Comparison of ENCODE assay signal across 33 cellular contexts in genomic region chr2:218627939-218628338, GRCh38.
"Had no signal": no experiment of that assay in that cellular context is flagged by ENCODE, and none has a peak within 500 bp of the region (broad histone marks: within the 10 kb centered on the region; RNA-seq: fewer than 3 reads in every experiment).

No MANE protein-coding gene starts in this region.

- ATAC-seq: activated CD4-positive, CD25-positive, alpha-beta regulatory T cell treated with anti-CD3 and anti-CD28 coated beads, Interleukin-2, amount 50 U/mL, for 24 hours; effector memory CD8-positive, alpha-beta T cell; gastrocnemius medialis; natural killer cell; psoas muscle; stimulated activated naive B cell treated with anti-CD40 and anti-IgM and Interleukin-4, amounts not matched to agents 10 μg/mL and 1 μg/mL and 100 μg/mL, for 72 hours; T-helper 17 cell had no signal

- H3K36me3 ChIP-seq: cardiac muscle cell, left ventricle myocardium inferior, neural progenitor cell had no signal

- H3K4me1 Mint-ChIP-seq: brain, natural killer cell, neural progenitor cell had no signal

- H3K27me3 ChIP-seq: ascending aorta, cardiac muscle cell, gastrocnemius medialis, neural progenitor cell, tibial nerve had no signal

- H3K27ac ChIP-seq: ascending aorta, cardiac muscle cell, gastrocnemius medialis, left ventricle myocardium inferior, neural progenitor cell, parathyroid adenoma, psoas muscle, tibial nerve, WERI-Rb-1 had no signal

- H3K4me3 Mint-ChIP-seq: activated T-cell treated with anti-CD3 and anti-CD28 coated beads, Interleukin-2, amount 50 U/mL, for 4 hours; brain; effector memory CD8-positive, alpha-beta T cell; natural killer cell; neural progenitor cell; stimulated activated naive B cell treated with anti-CD40 and anti-IgM and Interleukin-4, amounts not matched to agents 10 μg/mL and 1 μg/mL and 100 μg/mL, for 72 hours; T-helper 17 cell had no signal

- DNase-seq: activated CD4-positive, alpha-beta T cell treated with anti-CD3 and anti-CD28 coated beads for 48 hours; activated CD4-positive, alpha-beta T cell treated with anti-CD3 and anti-CD28 coated beads, Interleukin-2, amount 50 U/mL, for 48 hours; activated CD8-positive, alpha-beta memory T cell treated with anti-CD3 and anti-CD28 coated beads for 24 hours; activated CD8-positive, alpha-beta memory T cell treated with anti-CD3 and anti-CD28 coated beads, Interleukin-2, amount 50 U/mL, for 48 hours; activated naive CD4-positive, alpha-beta T cell; activated T-cell treated with anti-CD3 and anti-CD28 coated beads, Interleukin-2, amount 50 U/mL, for 4 hours; cortex of kidney; effector memory CD8-positive, alpha-beta T cell; erythroblast; gastrocnemius medialis; glutamatergic neuron; left ventricle myocardium inferior; mesendoderm; natural killer cell; occipital lobe; psoas muscle; stimulated activated CD4-positive, alpha-beta T cell treated with anti-CD3 and anti-CD28 coated beads, Interleukin-1b, Interleukin-23, amount 100 ng/mL, for 48 hours; stimulated activated CD4-positive, alpha-beta T cell treated with anti-CD3 and anti-CD28 coated beads, Interleukin-4, amount 100 ng/mL, for 4 hours; stimulated activated CD8-positive, alpha-beta memory T cell treated with anti-CD3 and anti-CD28 coated beads, Interleukin-4, amount 100 ng/mL, for 48 hours; stimulated activated naive B cell treated with anti-CD40 and anti-IgM and Interleukin-4, amounts not matched to agents 10 μg/mL and 1 μg/mL and 100 μg/mL, for 72 hours; T-helper 17 cell; T1000; WERI-Rb-1 had no signal

- H3K4me3 ChIP-seq: ascending aorta, cardiac muscle cell, gastrocnemius medialis, left ventricle myocardium inferior, lung, neural progenitor cell, psoas muscle, smooth muscle cell, tibial nerve had no signal

- H3K9me3 Mint-ChIP-seq: activated naive CD4-positive, alpha-beta T cell treated with anti-CD3 and anti-CD28 coated beads, Interleukin-2, amount 50 U/mL, for 72 hours; activated T-cell treated with anti-CD3 and anti-CD28 coated beads, Interleukin-2, amount 50 U/mL, for 4 hours; effector memory CD8-positive, alpha-beta T cell; natural killer cell; neural progenitor cell; stimulated activated naive B cell treated with anti-CD40 and anti-IgM and Interleukin-4, amounts not matched to agents 10 μg/mL and 1 μg/mL and 100 μg/mL, for 72 hours had no signal

- H3K27me3 Mint-ChIP-seq: effector memory CD8-positive, alpha-beta T cell; stimulated activated naive B cell treated with anti-CD40 and anti-IgM and Interleukin-4, amounts not matched to agents 10 μg/mL and 1 μg/mL and 100 μg/mL, for 72 hours; T-helper 17 cell had no signal

- H3K4me1 ChIP-seq: ascending aorta, gastrocnemius medialis, neural progenitor cell, tibial nerve had no signal

- H3K27ac Mint-ChIP-seq: activated naive CD4-positive, alpha-beta T cell treated with anti-CD3 and anti-CD28 coated beads, Interleukin-2, amount 50 U/mL, for 72 hours; brain; natural killer cell; neural progenitor cell; stimulated activated naive B cell treated with anti-CD40 and anti-IgM and Interleukin-4, amounts not matched to agents 10 μg/mL and 1 μg/mL and 100 μg/mL, for 72 hours; T-helper 17 cell had no signal

- H3K9me3 ChIP-seq: ascending aorta, gastrocnemius medialis, left ventricle myocardium inferior, psoas muscle, tibial nerve had no signal

- H3K36me3 Mint-ChIP-seq: activated naive CD4-positive, alpha-beta T cell treated with anti-CD3 and anti-CD28 coated beads, Interleukin-2, amount 50 U/mL, for 72 hours; natural killer cell; neural progenitor cell had no signal
